Comparison of ENCODE assay signal across 24 cellular contexts in genomic region chr13:73607489-73608156, GRCh38.
DNase-seq lines count a peak whose midpoint lies in the region; ATAC-seq, FAIRE-seq and TF ChIP-seq lines count a peak whose summit lies in the region.
"Had no signal": no experiment of that assay in that cellular context is flagged by ENCODE, and none has a peak within 500 bp of the region (broad histone marks: within the 10 kb centered on the region; RNA-seq: fewer than 3 reads in every experiment).

No MANE protein-coding gene starts in this region.

- TF ChIP-seq EP300 in HepG2 (IDR thresholded peaks at IDR 0.05; ENCODE audit: low read depth in 2 of 2, low read length in 2 of 2) (no peak), HepG2 (CRISPR knock-in tag; IDR thresholded peaks at IDR 0.05; ENCODE audit: borderline replicate concordance) (no peak), esophagus muscularis mucosa (IDR thresholded peaks at IDR 0.05) (no peak)

- no peak overlapping the region for H3K4me3 ChIP-seq in HepG2 (replicated peaks in 1 of 3; ENCODE audit: insufficient read depth in 1 of 3, low read depth in 2 of 3, low read length in 3 of 3)
- no peak overlapping the region for H3K4me3 ChIP-seq in esophagus muscularis mucosa
- H3K4me3 ChIP-seq: adrenal gland, skin epidermis, vagina had no signal

- DNase-seq in M059J (ENCODE audit: low read depth) (peak; percentile 5), NCI-H774 (lab: John Stamatoyannopoulos, UW) (peak; percentile 82), HepG2 (ENCODE audit: low spot score) (peak; percentile 24), anterior cingulate cortex (lab: John Stamatoyannopoulos, UW) (no peak), HUDEP-2 (lab: John Stamatoyannopoulos, UW; ENCODE audit: unreplicated experiment in 76 of 76) (no peak), esophagus muscularis mucosa (ENCODE audit: extremely low spot score) (no peak)
- DNase-seq: activated CD4-positive, alpha-beta T cell treated with anti-CD3 and anti-CD28 coated beads, Interleukin-2, amount 50 U/mL, for 4 hours; activated gamma-delta T cell treated with Interleukin-2 at 50 U/mL for 16 hours; adrenal gland; CD4-positive, CD25-positive, alpha-beta regulatory T cell; DND-41; NCI-H1694; NCI-H524; posterior cingulate gyrus; stimulated activated CD4-positive, alpha-beta T cell treated with anti-CD3 and anti-CD28 coated beads, Interleukin-2, amount 100 ng/mL, for 48 hours; T-helper 2 cell; WERI-Rb-1 had no signal

- no peak for TF ChIP-seq CTCF in 22Rv1 (IDR thresholded peaks at IDR 0.05)
- TF ChIP-seq CTCF in HepG2 (CRISPR knock-in tag; IDR thresholded peaks at IDR 0.05): no peak
- no peak for TF ChIP-seq CTCF in esophagus muscularis mucosa (IDR thresholded peaks at IDR 0.05)

- BruUV-seq in HepG2 (replicated peaks; lab: Mats Ljungman, UMichigan): no TSS peak

- in situ Hi-C loops in HepG2 (cut with HindIII; ENCODE audit: extremely low pct_ligation_motif_present, low pct_unique_long_range_greater_than_20kb): no loop called here

- TF ChIP-seq POLR2A in HepG2 (IDR thresholded peaks at IDR 0.05; ENCODE audit: insufficient read depth in 1 of 2, low read depth in 2 of 2, low read length in 2 of 2) (no peak), esophagus muscularis mucosa (IDR thresholded peaks at IDR 0.05; ENCODE audit: low read depth) (no peak)

- 37% methylated on average over 6 of the region's 6 CpGs for WGBS in HepG2 (ENCODE audit: low lambda C conversion rate)
- WGBS in esophagus muscularis mucosa: 85% methylated on average over 6 of the region's 6 CpGs

- H4K20me1 ChIP-seq in HepG2 (ENCODE audit: insufficient read depth, low read length): no peaks in the 10 kb centered on the region

- no peaks in the 10 kb centered on the region for H3K79me2 ChIP-seq in HepG2 (ENCODE audit: insufficient read depth, low read length)

- H3K9me3 ChIP-seq in HepG2 (ENCODE audit: low read length) (no peaks in the 10 kb centered on the region), esophagus muscularis mucosa (peaks cover 0 to 8% (median 4%) of the 10 kb centered on the region in 4 donors)
- H3K9me3 ChIP-seq: adrenal gland, vagina had no signal

- intact Hi-C loops in HepG2 (cut with micrococcal nuclease; ENCODE audit: unreplicated experiment) (no loop called here), esophagus muscularis mucosa (cut with DNase I) (no loop called here)

- ATAC-seq in HepG2 (no peak), HG02571 (IDR thresholded peaks at IDR 0.05; ENCODE audit: unreplicated experiment) (no peak)
- ATAC-seq: natural killer cell treated with Interleukin-12 subunit alpha and Interleukin-12 subunit beta and Interleukin-15 and Interleukin-18, amount 100 ng/mL, for 72 hours had no signal

- no peak overlapping the region for H2AFZ ChIP-seq in HepG2 (ENCODE audit: low read length)

- H3K4me1 ChIP-seq in HepG2 (ENCODE audit: insufficient read depth, low read length) (peaks cover 20% of the 10 kb centered on the region), esophagus muscularis mucosa (no peaks in the 10 kb centered on the region)
- H3K4me1 ChIP-seq: adrenal gland had no signal

- no peak overlapping the region for H3K4me2 ChIP-seq in HepG2 (ENCODE audit: low read depth, low read length)

- no peak for TF ChIP-seq RAD21 in HepG2 (CRISPR knock-in tag; IDR thresholded peaks at IDR 0.05)

- H3K27me3 ChIP-seq in HepG2 (ENCODE audit: control insufficient read depth in 1 of 2, insufficient read depth in 2 of 2, low read length in 2 of 2) (no peaks in the 10 kb centered on the region), esophagus muscularis mucosa (no peaks in the 10 kb centered on the region)
- H3K27me3 ChIP-seq: adrenal gland, vagina had no signal

- H3K36me3 ChIP-seq in HepG2 (replicated peaks in 1 of 2; ENCODE audit: control insufficient read depth in 1 of 2, insufficient read depth in 2 of 2, low read length in 2 of 2) (no peaks in the 10 kb centered on the region), esophagus muscularis mucosa (no peaks in the 10 kb centered on the region)
- H3K36me3 ChIP-seq: adrenal gland, vagina, WERI-Rb-1 had no signal

- POLR2A ChIA-PET in HepG2 (lab: Yijun Ruan, JAX): no interaction called here

- CTCF ChIA-PET in HepG2 (lab: Yijun Ruan, JAX; ENCODE audit: low intra/inter-chr PET ratio, low total read pairs): no interaction called here

- FAIRE-seq in HepG2 (lab: Jason Lieb, UNC): no peak
- FAIRE-seq: frontal cortex, HTR-8/SVneo had no signal

- H3K27ac ChIP-seq in 22Rv1 (peak overlapping the region; percentile 85), HepG2 (ENCODE audit: extremely low read length, insufficient read depth, low read length) (no peak overlapping the region), esophagus muscularis mucosa (replicated peaks in 1 of 4) (no peak overlapping the region)
- H3K27ac ChIP-seq: adrenal gland, vagina, WERI-Rb-1 had no signal

- H3K9ac ChIP-seq in HepG2 (ENCODE audit: insufficient read depth, low read depth, low read length): no peak overlapping the region

TF ChIP-seq in HepG2, 621 proteins besides CTCF, POLR2A, EP300 and RAD21 (continues in another document):
- TF ChIP-seq ARNTL (CRISPR knock-in tag; IDR thresholded peaks at IDR 0.05) (no peak), ATF5 (CRISPR knock-in tag; IDR thresholded peaks at IDR 0.05; ENCODE audit: low read depth) (no peak), ZNF335 (CRISPR knock-in tag; IDR thresholded peaks at IDR 0.05) (no peak), SOX5 (CRISPR knock-in tag; IDR thresholded peaks at IDR 0.05; ENCODE audit: borderline replicate concordance) (no peak), PHF8 (CRISPR knock-in tag; IDR thresholded peaks at IDR 0.05) (no peak), ZNF616 (CRISPR knock-in tag; IDR thresholded peaks at IDR 0.05; ENCODE audit: low read depth) (no peak), SOX13 (IDR thresholded peaks at IDR 0.05) (no peak), SOX13 (CRISPR knock-in tag; conservative IDR thresholded peaks at IDR 0.05 in 1 of 2, IDR thresholded peaks at IDR 0.05 in 1 of 2) (peak in 1 of 2 experiments; percentile 16; a peak in 1 of 4 replicates), REST (IDR thresholded peaks at IDR 0.05; ENCODE audit: borderline replicate concordance in 1 of 2, low read depth in 1 of 2, low read length in 2 of 2) (no peak), FOXA1 (IDR thresholded peaks at IDR 0.05) (no peak), FOXA1 (CRISPR knock-in tag; IDR thresholded peaks at IDR 0.05) (no peak)

Comparison
In these comparisons a context has a peak if more than half of its experiments do, and no peak if none do; other contexts are left out.
1. DNase-seq: peak in M059J (single experiment), NCI-H774 (single experiment) and HepG2 (single experiment); none in anterior cingulate cortex (0 of 58), HUDEP-2 (0 of 76) and esophagus muscularis mucosa (single experiment).